In genomic region chr17:49677933-49678847, GRCh38 we compare ENCODE assay signal across 8 cellular contexts. TPM values are rescaled to one million over a fixed set of nuclear protein-coding genes. Genes with fewer than 3 reads are reported as not detected.
DNase-seq lines count a peak whose midpoint lies in the region; ATAC-seq, FAIRE-seq and TF ChIP-seq lines count a peak whose summit lies in the region.

Gene SPOP, minus strand, starts transcription at chr17:49678097. Its CDS starts 55,287 bp downstream, at chr17:49622810.

- peak within 1 kb of the TSS; percentile 91 to 100 (median 98) for H3K4me2 ChIP-seq in BLaER1 treated with 17β-estradiol and CSF1 and Interleukin-3, amounts not matched to agents 10 nM and 100 nM
- H3K4me2 ChIP-seq in HepG2 (ENCODE audit: low read depth, low read length) = peak within 1 kb of the TSS; percentile 94

- peaks cover 12 to 41% (median 31%) of the 10 kb centered on the region in 11 experiments for H4K20me1 ChIP-seq in BLaER1 treated with 17β-estradiol and CSF1 and Interleukin-3, amounts not matched to agents 10 nM and 100 nM
- peaks cover 11% of the 10 kb centered on the region; the same call in 1 of the 2 replicates for H4K20me1 ChIP-seq in HepG2 (ENCODE audit: insufficient read depth, low read length)

- H2AFZ ChIP-seq in HepG2 (ENCODE audit: low read length) = peak within 1 kb of the TSS; percentile 52

- TF ChIP-seq EP300 in HepG2 (IDR thresholded peaks at IDR 0.05; ENCODE audit: low read depth in 2 of 2, low read length in 2 of 2) = no peak
- TF ChIP-seq EP300 in HepG2 (CRISPR knock-in tag; IDR thresholded peaks at IDR 0.05; ENCODE audit: borderline replicate concordance) = peak; percentile 32; the same call in 1 of the 2 replicates

- no peaks in the 10 kb centered on the region for H3K27me3 ChIP-seq in BLaER1 treated with 17β-estradiol and CSF1 and Interleukin-3, amounts not matched to agents 10 nM and 100 nM
- H3K27me3 ChIP-seq in HepG2 (ENCODE audit: control insufficient read depth in 1 of 2, insufficient read depth in 2 of 2, low read length in 2 of 2) = no peaks in the 10 kb centered on the region; a peak in 1 of 5 replicates

- 0 out of 2 replicates have a peak, but pooled peaks have one; percentile 19 for TF ChIP-seq RAD21 in HepG2 (CRISPR knock-in tag; IDR thresholded peaks at IDR 0.05)

- peak; percentile 81 for FAIRE-seq in HepG2 (lab: Jason Lieb, UNC)

- ATAC-seq in GM19351 (IDR thresholded peaks at IDR 0.05; ENCODE audit: unreplicated experiment) (peak; percentile 74), HG03558 (IDR thresholded peaks at IDR 0.05; ENCODE audit: extremely low read depth, unreplicated experiment) (peak; percentile 40), HepG2 (peak; percentile 88)

- H3K4me3 ChIP-seq in BLaER1 treated with 17β-estradiol and CSF1 and Interleukin-3, amounts not matched to agents 10 nM and 100 nM = peak within 1 kb of the TSS; percentile 54 to 79 (median 67)
- H3K4me3 ChIP-seq in HepG2 (replicated peaks in 1 of 3; ENCODE audit: insufficient read depth in 1 of 3, low read depth in 2 of 3, low read length in 3 of 3) = peak within 1 kb of the TSS; percentile 68 to 77 (median 74)

- peak; percentile 19; the same call in 1 of the 2 replicates for TF ChIP-seq CTCF in HepG2 (CRISPR knock-in tag; IDR thresholded peaks at IDR 0.05)

- BruUV-seq in HepG2 (replicated peaks; lab: Mats Ljungman, UMichigan) = no TSS peak

- intact Hi-C loops in HepG2 (cut with micrococcal nuclease; ENCODE audit: unreplicated experiment) = no loop called here

- in situ Hi-C loops in HepG2 (cut with HindIII; ENCODE audit: extremely low pct_ligation_motif_present, low pct_unique_long_range_greater_than_20kb) = no loop called here

- H3K9ac ChIP-seq in BLaER1 treated with 17β-estradiol and CSF1 and Interleukin-3, amounts not matched to agents 10 nM and 100 nM = peak within 1 kb of the TSS; percentile 81 to 92 (median 86)
- peak within 1 kb of the TSS; percentile 80 for H3K9ac ChIP-seq in HepG2 (ENCODE audit: insufficient read depth, low read depth, low read length)

- WGBS in HepG2 (ENCODE audit: low lambda C conversion rate) = 18% methylated on average over 46 of the region's 53 CpGs

- peaks cover 48 to 66% (median 58%) of the 10 kb centered on the region in 10 experiments for H3K4me1 ChIP-seq in BLaER1 treated with 17β-estradiol and CSF1 and Interleukin-3, amounts not matched to agents 10 nM and 100 nM
- peaks cover 49% of the 10 kb centered on the region for H3K4me1 ChIP-seq in HepG2 (ENCODE audit: insufficient read depth, low read length)

- peaks cover 0 to 4% (median 0%) of the 10 kb centered on the region in 11 experiments; a peak in 1 of 22 replicates for H3K9me3 ChIP-seq in BLaER1 treated with 17β-estradiol and CSF1 and Interleukin-3, amounts not matched to agents 10 nM and 100 nM (replicated peaks in 1 of 11)
- H3K9me3 ChIP-seq in HepG2 (ENCODE audit: low read length) = no peaks in the 10 kb centered on the region

- peaks cover 40% of the 10 kb centered on the region for H3K79me2 ChIP-seq in HepG2 (ENCODE audit: insufficient read depth, low read length)

- peak; percentile 100 for DNase-seq in NCI-H774 (lab: John Stamatoyannopoulos, UW)
- DNase-seq in activated CD4-positive, alpha-beta T cell treated with anti-CD3 and anti-CD28 coated beads, Interleukin-2, amount 50 U/mL, for 4 hours = peak; percentile 99
- peak; percentile 100 for DNase-seq in dermis blood vessel endothelial cell
- DNase-seq in HepG2 (ENCODE audit: low spot score) = peak; percentile 98
- DNase-seq in stimulated activated CD4-positive, alpha-beta T cell treated with anti-CD3 and anti-CD28 coated beads, Interleukin-4, amount 100 ng/mL, for 1 hour = peak; percentile 98

- POLR2A ChIA-PET in HepG2 (lab: Yijun Ruan, JAX) = interaction anchor here (0.9 to 1.6 kb wide), 9 partner anchors 9 to 110 kb away, joined by 3 to 12 read pairs (median 4); partner anchors contain the start of genes KAT7, NXPH3 and SLC35B1

- peak within 1 kb of the TSS; percentile 79 to 94 (median 91) for H3K27ac ChIP-seq in BLaER1 treated with 17β-estradiol and CSF1 and Interleukin-3, amounts not matched to agents 10 nM and 100 nM
- peak within 1 kb of the TSS; percentile 73 for H3K27ac ChIP-seq in HepG2 (ENCODE audit: extremely low read length, insufficient read depth, low read length)

- TF ChIP-seq POLR2A in HepG2 (IDR thresholded peaks at IDR 0.05; ENCODE audit: insufficient read depth in 1 of 2, low read depth in 2 of 2, low read length in 2 of 2) = peak; percentile 56 to 81

- H3K36me3 ChIP-seq in BLaER1 treated with 17β-estradiol and CSF1 and Interleukin-3, amounts not matched to agents 10 nM and 100 nM = peaks cover 13 to 26% (median 19%) of the 10 kb centered on the region in 11 experiments; a peak in 19 of 22 replicates
- H3K36me3 ChIP-seq in HepG2 (replicated peaks in 1 of 2; ENCODE audit: control insufficient read depth in 1 of 2, insufficient read depth in 2 of 2, low read length in 2 of 2) = peaks cover 0 to 11% of the 10 kb centered on the region in 2 experiments; a peak in 2 of 5 replicates

- CTCF ChIA-PET in HepG2 (lab: Yijun Ruan, JAX; ENCODE audit: low intra/inter-chr PET ratio, low total read pairs) = interaction anchor here (1.0 kb wide), 1 partner anchor 103 kb away, joined by 6 read pairs; the partner anchor contains the start of gene NXPH3

TF ChIP-seq in HepG2, 621 proteins besides CTCF, POLR2A, EP300 and RAD21 (continues in another document):
- peak; percentile 49; the same call in 1 of the 2 replicates for TF ChIP-seq CC2D1A (CRISPR knock-in tag; IDR thresholded peaks at IDR 0.05)
- peak; percentile 38; the same call in 1 of the 2 replicates for TF ChIP-seq ELF1 (CRISPR knock-in tag; IDR thresholded peaks at IDR 0.05)
- no peak for TF ChIP-seq LCORL (IDR thresholded peaks at IDR 0.05)
- TF ChIP-seq LCORL (CRISPR knock-in tag; IDR thresholded peaks at IDR 0.05) = peak; percentile 76; the same call in 1 of the 2 replicates
- no peak for TF ChIP-seq ADNP (CRISPR knock-in tag; IDR thresholded peaks at IDR 0.05)
- peak; percentile 93; the same call in 1 of the 2 replicates for TF ChIP-seq GLI4 (CRISPR knock-in tag; IDR thresholded peaks at IDR 0.05; ENCODE audit: borderline replicate concordance)
- peak; percentile 86; the same call in 1 of the 2 replicates for TF ChIP-seq TBX3 (IDR thresholded peaks at IDR 0.05; ENCODE audit: borderline replicate concordance)
- TF ChIP-seq MIER2 (CRISPR knock-in tag; IDR thresholded peaks at IDR 0.05) = 0 out of 2 replicates have a peak, but pooled peaks have one; percentile 63
- 0 out of 2 replicates have a peak, but pooled peaks have one; percentile 19 for TF ChIP-seq SUZ12 (IDR thresholded peaks at IDR 0.05; ENCODE audit: low read depth, low read length)
- no peak for TF ChIP-seq EZH2 (conservative IDR thresholded peaks at IDR 0.05; ENCODE audit: low read depth, low read length)
- TF ChIP-seq NCOR1 (IDR thresholded peaks at IDR 0.05; ENCODE audit: borderline replicate concordance, low read length) = peak; percentile 47; the same call in 1 of the 2 replicates
- TF ChIP-seq ZNF382 (CRISPR knock-in tag; IDR thresholded peaks at IDR 0.05; ENCODE audit: borderline replicate concordance) = no peak
- peak; percentile 60 for TF ChIP-seq ASH2L (IDR thresholded peaks at IDR 0.05; ENCODE audit: insufficient read length, low read depth, low read length)
- no peak for TF ChIP-seq TERF1 (CRISPR knock-in tag; IDR thresholded peaks at IDR 0.05)

RNA-seq across cellular contexts. Expression of gene SPOP, which starts in this region (rescaled TPM):
- 127 and 144 TPM in 2 replicates for total RNA-seq in dermis blood vessel endothelial cell
- 60.8 and 79.4 TPM in 2 replicates for total RNA-seq in HepG2 (2016; rRNA removed; fragmentation: Illumina TruSeq; extraction: Trizol)
- 19.9 and 21.7 TPM in 2 replicates for total RNA-seq in HepG2 (2016; cell fraction: cytosol; rRNA removed; fragmentation: Illumina TruSeq; extraction: Trizol; ENCODE audit: low read depth)
- 63.3 and 71.0 TPM in 2 replicates for total RNA-seq in HepG2 (2016; cell fraction: insoluble cytoplasmic fraction; rRNA removed; fragmentation: Illumina TruSeq; extraction: Trizol)
- total RNA-seq in HepG2 (2016; cell fraction: membrane; rRNA removed; fragmentation: Illumina TruSeq; extraction: Trizol) = 43.8 and 45.3 TPM in 2 replicates
- 46.2 and 51.9 TPM in 2 replicates for total RNA-seq in HepG2 (2016; cell fraction: nucleus; rRNA removed; fragmentation: Illumina TruSeq; extraction: Trizol)
- polyA plus RNA-seq in HepG2 (2011; rRNA removed) = 52.8 and 53.9 TPM in 2 replicates
- polyA plus RNA-seq in HepG2 (2011; cell fraction: cytosol; rRNA removed) = 26.8 and 29.2 TPM in 2 replicates
- 30.1 and 34.8 TPM in 2 replicates for polyA plus RNA-seq in HepG2 (2011; cell fraction: nucleus; rRNA removed)
- polyA plus RNA-seq in HepG2 (2012) = 43.7 and 44.1 TPM in 2 replicates
- 9.7 and 11.5 TPM in 2 replicates for polyA plus RNA-seq in HepG2 (2016; cell fraction: cytosol; fragmentation: Illumina TruSeq; extraction: Trizol; ENCODE audit: low read depth)
- polyA plus RNA-seq in HepG2 (2016; cell fraction: insoluble cytoplasmic fraction; fragmentation: Illumina TruSeq; extraction: Trizol; ENCODE audit: low read depth) = 61.1 and 61.7 TPM in 2 replicates
- 21.7 and 24.5 TPM in 2 replicates for polyA plus RNA-seq in HepG2 (2016; cell fraction: membrane; fragmentation: Illumina TruSeq; extraction: Trizol; ENCODE audit: low read depth)
- 48.8 and 52.8 TPM in 2 replicates for polyA plus RNA-seq in HepG2 (2016; cell fraction: nucleus; fragmentation: Illumina TruSeq; extraction: Trizol; ENCODE audit: insufficient read depth, low read depth)
- 81.2 and 98.5 TPM in 2 replicates for polyA minus RNA-seq in HepG2 (2011; rRNA and poly(A)+ RNA removed; ENCODE audit: low replicate concordance)
- 39.3 and 41.6 TPM in 2 replicates for polyA minus RNA-seq in HepG2 (2011; cell fraction: cytosol; rRNA and poly(A)+ RNA removed)
- 61.2 and 77.8 TPM in 2 replicates for polyA minus RNA-seq in HepG2 (2011; cell fraction: nucleus; rRNA and poly(A)+ RNA removed)

Comparison
In these comparisons a context has a peak if more than half of its experiments do, and no peak if none do; other contexts are left out.
1. Peak in every context shown above with its lines: DNase-seq, ATAC-seq, H3K4me3 ChIP-seq and H3K27ac ChIP-seq.